8 cellular contexts compared by ENCODE assay signal in genomic region chr13:74134226-74134776, GRCh38. TPM values are rescaled to one million over a fixed set of nuclear protein-coding genes. Genes with fewer than 3 reads are reported as not detected.
DNase-seq lines count a peak whose midpoint lies in the region; ATAC-seq and TF ChIP-seq lines count a peak whose summit lies in the region.

KLF12 (minus strand) TSS chr13:74134404.

- H3K9ac ChIP-seq in neuronal stem cell (ENCODE audit: low read depth, low read length, poor library complexity) = peak within 1 kb of the TSS; percentile 92
- peak within 1 kb of the TSS in 4 of 5 donors; percentile 43 to 75 (median 64) for H3K9ac ChIP-seq in subcutaneous abdominal adipose tissue (ENCODE audit: low read length in 5 of 5)

- peak within 1 kb of the TSS; percentile 38 for H3K14ac ChIP-seq in neuronal stem cell (ENCODE audit: low read length)

- H3K79me2 ChIP-seq in GM23338 (replicated peaks; ENCODE audit: insufficient read depth) = peaks cover 36% of the 10 kb centered on the region

- no peak within 1 kb of the TSS for H4K91ac ChIP-seq in neuronal stem cell (ENCODE audit: low read depth, low read length, poor library complexity)

- peak within 1 kb of the TSS; percentile 90 for H2BK12ac ChIP-seq in neuronal stem cell (ENCODE audit: low read length)

- H3K27me3 ChIP-seq in GM23338 (ENCODE audit: insufficient read depth) (peaks cover 18% of the 10 kb centered on the region), neuronal stem cell (ENCODE audit: control insufficient read depth in 3 of 3, insufficient read depth in 3 of 3, low read depth in 1 of 3, low read length in 3 of 3) (no peaks in the 10 kb centered on the region), subcutaneous abdominal adipose tissue (ENCODE audit: control insufficient read depth in 5 of 5, insufficient read depth in 4 of 5, low read length in 5 of 5) (no peaks in the 10 kb centered on the region)

- H3K4ac ChIP-seq in neuronal stem cell (ENCODE audit: low read length) = peak within 1 kb of the TSS; percentile 53

- H3K9me3 ChIP-seq in neuronal stem cell (replicated peaks in 1 of 2; ENCODE audit: control insufficient read depth in 2 of 2, insufficient read depth in 1 of 2, low read depth in 1 of 2, low read length in 2 of 2) (no peaks in the 10 kb centered on the region), subcutaneous abdominal adipose tissue (ENCODE audit: control insufficient read depth in 5 of 5, low read length in 5 of 5) (no peaks in the 10 kb centered on the region)

- peak; percentile 65 for ATAC-seq in GM23338

- H3F3A ChIP-seq in GM23338 (replicated peaks; ENCODE audit: low read depth) = no peaks in the 10 kb centered on the region; the same call in 1 of the 2 replicates

- 0 out of 2 replicates have a peak, but pooled peaks cover 4% of the 10 kb centered on the region for H4K20me1 ChIP-seq in GM23338 (replicated peaks; ENCODE audit: insufficient read depth)

- H2AFZ ChIP-seq in GM23338 = peak within 1 kb of the TSS; percentile 94
- H2AFZ ChIP-seq in neuronal stem cell (ENCODE audit: low read length) = peak within 1 kb of the TSS; percentile 81

- H3K23ac ChIP-seq in neuronal stem cell (ENCODE audit: low read depth, low read length, poor library complexity) = peak within 1 kb of the TSS; percentile 65

- peak within 1 kb of the TSS; percentile 92 for H3K27ac ChIP-seq in GM23338 (ENCODE audit: low read depth)
- H3K27ac ChIP-seq in neuronal stem cell (replicated peaks; ENCODE audit: low read length) = peak within 1 kb of the TSS; percentile 95
- peak within 1 kb of the TSS; percentile 41 for H3K27ac ChIP-seq in subcutaneous abdominal adipose tissue (ENCODE audit: low read depth, low read length)

- H3K36me3 Mint-ChIP-seq in GM23338 (ENCODE audit: low read depth) = no peaks in the 10 kb centered on the region

- no peaks in the 10 kb centered on the region for H3K79me1 ChIP-seq in neuronal stem cell (ENCODE audit: low read depth, low read length)

- H3K4me3 ChIP-seq in GM23338 (peak within 1 kb of the TSS; percentile 95), foreskin fibroblast (ENCODE audit: low read depth in 1 of 2, low read length in 2 of 2) (peak within 1 kb of the TSS; percentile 71 to 89), neuronal stem cell (ENCODE audit: low read length in 2 of 2) (peak within 1 kb of the TSS; percentile 91 to 92), subcutaneous abdominal adipose tissue (ENCODE audit: low read depth in 1 of 5, low read length in 5 of 5) (peak within 1 kb of the TSS; percentile 74 to 91 (median 82))

- no CpG with 5 or more reads among the region's 54 CpGs for WGBS in neuronal stem cell (ENCODE audit: extremely low coverage in 2 of 2, insufficient read length in 2 of 2, insufficient replicate concordance in 1 of 2), 2 donors

- H3K4me2 ChIP-seq in GM23338 (peak within 1 kb of the TSS; percentile 93), neuronal stem cell (ENCODE audit: insufficient read depth, low read length, poor library complexity, severe bottlenecking) (peak within 1 kb of the TSS; percentile 91)

- DNase-seq in EH (ENCODE audit: low read depth) (peak; percentile 96), GM23338 (ENCODE audit: low spot score) (peak; percentile 85), Kasumi-1 (lab: John Stamatoyannopoulos, UW) (peak; percentile 84 to 85), foreskin fibroblast (peak; percentile 95 to 97), neuronal stem cell (ENCODE audit: low spot score) (peak; percentile 82)
- DNase-seq in activated T-helper 9 cell treated with anti-CD3 and anti-CD28 coated beads, Interleukin-2, amount 50 U/mL, for 16 hours (ENCODE audit: low read depth) = peak; percentile 90

- peaks cover 18% of the 10 kb centered on the region for H3K4me1 Mint-ChIP-seq in GM23338

- H3K9me2 ChIP-seq in GM23338 (ENCODE audit: insufficient read depth) = no peaks in the 10 kb centered on the region

- H3K18ac ChIP-seq in neuronal stem cell (ENCODE audit: low read length) = peak within 1 kb of the TSS; percentile 99

- no peak for TF ChIP-seq CTCF in GM23338 (conservative IDR thresholded peaks at IDR 0.05; ENCODE audit: low read depth in 2 of 2)
- no peak for TF ChIP-seq CTCF in foreskin fibroblast (IDR thresholded peaks at IDR 0.05; ENCODE audit: low read depth, low read length)

- peak within 1 kb of the TSS; percentile 97 for H3K4me3 Mint-ChIP-seq in GM23338

- peak within 1 kb of the TSS; percentile 82 for H4K8ac ChIP-seq in neuronal stem cell (ENCODE audit: low read depth, low read length)

- H3K36me3 ChIP-seq in GM23338 (ENCODE audit: insufficient read depth) (no peaks in the 10 kb centered on the region), neuronal stem cell (replicated peaks in 1 of 2; ENCODE audit: control insufficient read depth in 2 of 2, insufficient read depth in 2 of 2, low read length in 2 of 2) (no peaks in the 10 kb centered on the region), subcutaneous abdominal adipose tissue (ENCODE audit: control insufficient read depth in 5 of 5, insufficient read depth in 5 of 5, low read length in 5 of 5) (no peaks in the 10 kb centered on the region)

- H3K27ac Mint-ChIP-seq in GM23338 = peak within 1 kb of the TSS; percentile 92

- peak within 1 kb of the TSS; percentile 63 for H2AK5ac ChIP-seq in neuronal stem cell (ENCODE audit: low read depth, low read length)

- H2BK120ac ChIP-seq in neuronal stem cell (ENCODE audit: low read depth, low read length) = peak within 1 kb of the TSS; percentile 93

- peak within 1 kb of the TSS; percentile 98 for H2BK15ac ChIP-seq in neuronal stem cell (ENCODE audit: low read length)

- H3K9me3 Mint-ChIP-seq in GM23338 = no peaks in the 10 kb centered on the region

- peak; percentile 38; the same call in 1 of the 2 replicates for TF ChIP-seq POLR2A in Raji (IDR thresholded peaks at IDR 0.05; ENCODE audit: insufficient read depth, low read depth, low read length)

- H2BK5ac ChIP-seq in neuronal stem cell (ENCODE audit: low read length) = peak within 1 kb of the TSS; percentile 95

- H3K4me1 ChIP-seq in GM23338 (ENCODE audit: insufficient read depth) = peaks cover 9% of the 10 kb centered on the region
- peaks cover 3 to 16% of the 10 kb centered on the region in 2 donors for H3K4me1 ChIP-seq in neuronal stem cell (ENCODE audit: control insufficient read depth in 2 of 2, insufficient read depth in 1 of 2, low read depth in 1 of 2, low read length in 2 of 2)
- H3K4me1 ChIP-seq in subcutaneous abdominal adipose tissue (ENCODE audit: control insufficient read depth in 5 of 5, insufficient read depth in 5 of 5, low read length in 5 of 5) = peaks cover 0 to 43% (median 37%) of the 10 kb centered on the region in 5 donors

- peaks cover 5% of the 10 kb centered on the region for H3K27me3 Mint-ChIP-seq in GM23338 (ENCODE audit: insufficient read depth, low read depth, poor library complexity)

RNA-seq across cellular contexts. Expression of gene KLF12, which starts in this region (rescaled TPM):
- 6.1 and 7.7 TPM in 2 replicates for total RNA-seq in GM23338 (2014; rRNA removed; shearing (Covaris generic))
- 5.7 and 6.4 TPM in 2 replicates for polyA plus RNA-seq in GM23338 (2016; fragmentation: Nextera tagmentation; extraction: Ambion mirVana)
- 5.4 TPM for polyA plus RNA-seq in neuronal stem cell (2013, experiment 1 of 2)
- polyA plus RNA-seq in neuronal stem cell (2013, experiment 2 of 2) = 5.6 TPM

Comparison
In these comparisons a context has a peak if more than half of its experiments do, and no peak if none do; other contexts are left out.
1. Peak in every context shown above with its lines: DNase-seq, ATAC-seq, H3K4me3 ChIP-seq and H3K27ac ChIP-seq.
2. H3K27ac ChIP-seq: peak in every context shown above with its lines; median percentile 95 in neuronal stem cell; 92 in GM23338; 41 in subcutaneous abdominal adipose tissue.